8 cellular contexts compared by ENCODE assay signal in the genomic region with DNA sequence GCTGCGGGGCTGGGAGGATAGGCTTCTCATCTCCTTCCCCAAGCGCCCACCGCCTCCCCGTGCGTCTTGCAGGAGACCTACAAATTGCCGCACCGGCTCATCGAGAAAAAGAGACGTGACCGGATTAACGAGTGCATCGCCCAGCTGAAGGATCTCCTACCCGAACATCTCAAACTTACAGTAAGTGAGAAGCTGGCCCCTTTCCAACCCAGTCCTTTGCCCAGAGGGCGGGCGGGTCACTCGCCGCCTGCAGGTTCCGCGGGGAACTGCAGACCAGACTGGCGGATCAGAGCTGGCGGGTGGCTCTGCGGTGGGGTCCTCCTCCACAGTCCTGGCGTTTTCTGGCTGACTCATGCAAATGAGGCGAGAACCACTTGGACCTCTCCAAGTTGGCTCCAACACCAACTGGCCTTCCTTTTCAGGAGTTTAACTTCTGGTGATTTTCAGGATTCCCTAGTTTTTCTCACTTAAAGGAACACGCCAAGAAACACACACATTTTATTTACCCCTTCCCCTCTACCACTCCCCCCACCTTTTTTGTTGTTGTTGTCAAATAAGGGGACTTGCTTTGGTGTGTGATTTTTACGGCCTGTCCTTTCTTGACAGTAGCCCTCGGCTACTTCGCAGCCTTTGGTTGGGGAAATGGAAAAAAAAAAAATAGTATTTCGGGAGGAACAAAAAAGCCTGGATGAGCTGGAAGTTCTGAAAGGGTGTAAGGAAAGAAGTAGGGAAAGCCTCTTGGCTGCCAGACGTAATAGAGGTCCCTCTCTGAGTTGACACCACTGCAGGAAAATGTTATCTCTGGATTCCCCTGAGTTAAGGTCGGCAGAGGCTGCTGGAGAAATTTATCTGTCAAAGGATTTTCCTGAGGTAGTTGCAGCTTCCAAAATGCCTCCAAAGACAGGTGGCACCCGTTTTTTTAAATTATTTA.
DNase-seq lines count a peak whose midpoint lies in the region; ATAC-seq and TF ChIP-seq lines count a peak whose summit lies in the region.

No MANE protein-coding gene starts in this region.

- peaks cover 56% of the 10 kb centered on the region for H4K20me1 ChIP-seq in DND-41 (ENCODE audit: insufficient read depth, low read length)

- H3K9me3 ChIP-seq in DND-41 (ENCODE audit: insufficient read depth, low read length, severe bottlenecking) = no peaks in the 10 kb centered on the region

- peak overlapping the region; percentile 96 for H3K27ac ChIP-seq in DND-41 (ENCODE audit: low read length)

- peak; percentile 29 for ATAC-seq in DND-41 (ENCODE audit: insufficient read depth, low read depth)
- peak; percentile 4 for ATAC-seq in HG02610 (IDR thresholded peaks at IDR 0.05; ENCODE audit: unreplicated experiment)

- H3K9ac ChIP-seq in DND-41 (ENCODE audit: low read depth, low read length) = peak overlapping the region; percentile 94

- TF ChIP-seq CTCF in DND-41 (IDR thresholded peaks at IDR 0.05; ENCODE audit: borderline replicate concordance, extremely low read depth, low read length, poor library complexity, severe bottlenecking) = peak; percentile 99

- peak overlapping the region; percentile 91 to 95 for H3K4me3 ChIP-seq in DND-41 (ENCODE audit: low read depth in 1 of 2, low read length in 2 of 2)

- H3K4me1 ChIP-seq in DND-41 (ENCODE audit: insufficient read depth, low read length) = peaks cover 73% of the 10 kb centered on the region

- H3K36me3 ChIP-seq in DND-41 (ENCODE audit: insufficient read depth, low read length) = peaks cover 50% of the 10 kb centered on the region

- peak overlapping the region; percentile 67 for H2AFZ ChIP-seq in DND-41 (ENCODE audit: low read depth, low read length)

- no peaks in the 10 kb centered on the region for H3K27me3 ChIP-seq in DND-41 (ENCODE audit: insufficient read depth, low read length, poor library complexity)

- peak overlapping the region; percentile 91 for H3K4me2 ChIP-seq in DND-41 (ENCODE audit: insufficient read depth, low read length)

- peaks cover 57% of the 10 kb centered on the region for H3K79me2 ChIP-seq in DND-41 (ENCODE audit: insufficient read depth, low read length)

- peak; percentile 88 for DNase-seq in DND-41
- DNase-seq in NCI-H446 treated with DMSO at 0.1 percent for 48 hours (lab: John Stamatoyannopoulos, UW) = peak; percentile 51
- DNase-seq in activated CD4-positive, alpha-beta T cell treated with anti-CD3 and anti-CD28 coated beads for 24 hours (ENCODE audit: low read depth in 2 of 2) = peak; percentile 88 to 90
- peak; percentile 6 to 40 for DNase-seq in cerebellar nuclear complex (lab: John Stamatoyannopoulos, UW)
- DNase-seq in kidney glomerular epithelial cell (lab: John Stamatoyannopoulos, UW) = peak; percentile 91
- DNase-seq in stimulated activated CD4-positive, alpha-beta T cell treated with anti-CD3 and anti-CD28 coated beads, Interleukin-15, amount 100 ng/mL, for 24 hours = peak; percentile 93
- no peak for DNase-seq in NCI-H1694 (lab: John Stamatoyannopoulos, UW)
